ENCODE assay signal across 16 cellular contexts in genomic region chr1:10056599-10056987, GRCh38. TPM values are rescaled to one million over a fixed set of nuclear protein-coding genes. Genes with fewer than 3 reads are reported as not detected.
A peak's percentile ranks its signal among the peaks of the same experiment; 100 is the strongest.
DNase-seq lines count a peak whose midpoint lies in the region; ATAC-seq, FAIRE-seq and TF ChIP-seq lines count a peak whose summit lies in the region.
"Had no signal": no experiment of that assay in that cellular context is flagged by ENCODE, and none has a peak within 500 bp of the region (broad histone marks: within the 10 kb centered on the region; RNA-seq: fewer than 3 reads in every experiment).

No MANE protein-coding gene starts in this region.

- H3K79me2 ChIP-seq in KMS-11 (ENCODE audit: insufficient read depth, low read depth) (peaks cover 63% of the 10 kb centered on the region), GM12878 (ENCODE audit: control insufficient read depth, insufficient read depth, low read length) (peaks cover 3% of the 10 kb centered on the region)

- intact Hi-C loops in CD14-positive monocyte (cut with micrococcal nuclease) (no loop called here), GM12878 (cut with micrococcal nuclease; ENCODE audit: unreplicated experiment) (no loop called here)

- H3K27ac ChIP-seq in KMS-11: peak overlapping the region; percentile 41; the same call in 1 of the 2 replicates
- H3K27ac ChIP-seq in GM12878 (ENCODE audit: control insufficient read depth, insufficient read depth): no peak overlapping the region
- H3K27ac ChIP-seq: cardiac muscle cell had no signal

- peaks cover 0 to 2% (median 0%) of the 10 kb centered on the region in 7 donors for H3K9me3 Mint-ChIP-seq in CD14-positive monocyte
- no peaks in the 10 kb centered on the region for H3K9me3 Mint-ChIP-seq in osteocyte (ENCODE audit: unreplicated experiment)
- H3K9me3 Mint-ChIP-seq: activated naive CD4-positive, alpha-beta T cell treated with anti-CD3 and anti-CD28 coated beads for 36 hours had no signal

- TF ChIP-seq EP300 in GM12878 (IDR thresholded peaks at IDR 0.05; ENCODE audit: borderline replicate concordance in 1 of 2, control insufficient read depth in 1 of 2, low read depth in 2 of 2, low read length in 2 of 2): no peak

- H4K20me1 ChIP-seq in KMS-11 (ENCODE audit: insufficient read depth) (0 out of 2 replicates have a peak, but pooled peaks cover 3% of the 10 kb centered on the region), GM12878 (ENCODE audit: control insufficient read depth, insufficient read depth) (no peaks in the 10 kb centered on the region)

- no peak for TF ChIP-seq POLR2A in GM12878 (IDR thresholded peaks at IDR 0.05; ENCODE audit: low read depth, low read length)

- RAD21 ChIA-PET in GM12878 (lab: Charles Lee; ENCODE audit: unreplicated experiment): no interaction called here

- BruUV-seq in GM12878 (replicated peaks; lab: Mats Ljungman, UMichigan): no TSS peak

- peaks cover 33 to 50% of the 10 kb centered on the region in 2 donors for H3K36me3 Mint-ChIP-seq in CD14-positive monocyte
- peaks cover 7% of the 10 kb centered on the region for H3K36me3 Mint-ChIP-seq in osteocyte (ENCODE audit: unreplicated experiment)

- SMC1A ChIA-PET in GM12878 (lab: Charles Lee; ENCODE audit: uncharacterized antibody, unreplicated experiment): interaction anchor here (0.5 kb wide), 1 partner anchor 160 kb away, joined by 3 read pairs; no protein-coding TSS in a partner anchor

- H3K4me3 ChIP-seq in KMS-11 (IDR thresholded peaks at IDR 0.05; ENCODE audit: insufficient read depth, low read depth, low read length): no peak overlapping the region
- no peak overlapping the region for H3K4me3 ChIP-seq in GM12878
- H3K4me3 ChIP-seq: cardiac muscle cell, prostate gland had no signal

- no peak overlapping the region for H2AFZ ChIP-seq in KMS-11 (ENCODE audit: low read depth)
- H2AFZ ChIP-seq in GM12878 (ENCODE audit: control insufficient read depth, low read depth, low read length): no peak overlapping the region

- peak; percentile 66 for ATAC-seq in GM12878
- ATAC-seq in HG03025 (IDR thresholded peaks at IDR 0.05; ENCODE audit: low FRiP score, unreplicated experiment): no peak
- ATAC-seq in GM19397 (IDR thresholded peaks at IDR 0.05; ENCODE audit: unreplicated experiment): no peak

- H3K27me3 ChIP-seq in KMS-11 (ENCODE audit: insufficient read depth, low read depth): no peaks in the 10 kb centered on the region
- no peaks in the 10 kb centered on the region for H3K27me3 ChIP-seq in GM12878 (replicated peaks in 1 of 2; ENCODE audit: control insufficient read depth in 2 of 2, insufficient read depth in 2 of 2, low read length in 1 of 2)
- H3K27me3 ChIP-seq: cardiac muscle cell had no signal

- H3K4me2 ChIP-seq in KMS-11 (peak overlapping the region; percentile 46), GM12878 (ENCODE audit: control insufficient read depth, insufficient read depth) (no peak overlapping the region)

- peaks cover 29% of the 10 kb centered on the region for H3K4me1 Mint-ChIP-seq in CD14-positive monocyte
- H3K4me1 Mint-ChIP-seq in osteocyte (ENCODE audit: unreplicated experiment): peaks cover 32% of the 10 kb centered on the region

- H3K36me3 ChIP-seq in KMS-11 (ENCODE audit: insufficient read depth) (no peaks in the 10 kb centered on the region), GM12878 (ENCODE audit: control insufficient read depth in 2 of 2, insufficient read depth in 2 of 2, low read length in 1 of 2) (peaks cover 3 to 8% of the 10 kb centered on the region in 2 experiments)
- H3K36me3 ChIP-seq: cardiac muscle cell, prostate gland had no signal

- TF ChIP-seq CTCF in CD14-positive monocyte (IDR thresholded peaks at IDR 0.05) (no peak), KMS-11 (conservative IDR thresholded peaks at IDR 0.05; ENCODE audit: low read depth, low read length) (no peak), GM12878 (IDR thresholded peaks at IDR 0.05 in 2 of 3, conservative IDR thresholded peaks at IDR 0.05 in 1 of 3; ENCODE audit: control insufficient read depth in 2 of 3, extremely low read depth in 1 of 3, insufficient read depth in 1 of 3, low read depth in 3 of 3, low read length in 3 of 3) (no peak), osteocyte (IDR thresholded peaks at IDR 0.05) (no peak)

- H3K4me3 Mint-ChIP-seq in CD14-positive monocyte: no peak overlapping the region
- H3K4me3 Mint-ChIP-seq in osteocyte (ENCODE audit: unreplicated experiment): no peak overlapping the region
- H3K4me3 Mint-ChIP-seq: activated naive CD4-positive, alpha-beta T cell treated with anti-CD3 and anti-CD28 coated beads for 36 hours had no signal

- H3K27me3 Mint-ChIP-seq in CD14-positive monocyte (ENCODE audit: low read depth in 3 of 3) (no peaks in the 10 kb centered on the region), osteocyte (ENCODE audit: unreplicated experiment) (no peaks in the 10 kb centered on the region)

- H3K9me3 ChIP-seq in GM12878 (replicated peaks; ENCODE audit: control insufficient read depth, insufficient read depth, low read length): no peaks in the 10 kb centered on the region
- H3K9me3 ChIP-seq: prostate gland had no signal

- CTCF ChIA-PET in GM12878 (lab: Yijun Ruan, JAX): interaction anchor here (0.9 kb wide), 1 partner anchor 21 kb away, joined by 4 read pairs; no protein-coding TSS in a partner anchor

- H3K27ac Mint-ChIP-seq in CD14-positive monocyte: peak overlapping the region; percentile 49 to 88 (median 79)
- peak overlapping the region; percentile 80 for H3K27ac Mint-ChIP-seq in osteocyte (ENCODE audit: unreplicated experiment)
- H3K27ac Mint-ChIP-seq: activated naive CD4-positive, alpha-beta T cell treated with anti-CD3 and anti-CD28 coated beads for 36 hours had no signal

- H3K4me1 ChIP-seq in KMS-11 (ENCODE audit: low read depth, poor library complexity, severe bottlenecking) (peaks cover 23% of the 10 kb centered on the region), GM12878 (ENCODE audit: control insufficient read depth, insufficient read depth, low read length) (no peaks in the 10 kb centered on the region; the same call in 1 of the 2 replicates)

- in situ Hi-C loops in GM12878 (cut with MboI): no loop called here

- 86% methylated on average over 4 of the region's 4 CpGs for WGBS in GM12878 (ENCODE audit: insufficient coverage, insufficient replicate concordance, low lambda C conversion rate, missing lambda C conversion rate)

- TF ChIP-seq RAD21 in GM12878 (IDR thresholded peaks at IDR 0.05; ENCODE audit: insufficient read depth, low read depth, low read length): no peak

- no peak for DNase-seq in CD14-positive monocyte (ENCODE audit: low spot score)
- DNase-seq in GM12878 (ENCODE audit: low read depth, low spot score): no peak
- no peak for DNase-seq in osteocyte (ENCODE audit: extremely low spot score, unreplicated experiment)
- no peak for DNase-seq in globus pallidus (ENCODE audit: low spot score)
- no peak for DNase-seq in NCI-H2227 (lab: John Stamatoyannopoulos, UW; ENCODE audit: unreplicated experiment)
- DNase-seq: activated naive CD4-positive, alpha-beta T cell treated with anti-CD3 and anti-CD28 coated beads for 36 hours; GF-D8; NCI-H1048; NCI-H82 had no signal

- H3K9ac ChIP-seq in KMS-11 (no peak overlapping the region), GM12878 (ENCODE audit: control insufficient read depth, insufficient read depth, low read length) (no peak overlapping the region)

- POLR2A ChIA-PET in GM12878 (lab: Charles Lee): no interaction called here

- no peak for FAIRE-seq in GM12878 (lab: Jason Lieb, UNC)
- FAIRE-seq: endometrium had no signal

TF ChIP-seq in GM12878, 131 proteins besides CTCF, POLR2A, EP300 and RAD21 (continues in another document):
- peak; percentile 76 for TF ChIP-seq ZNF24 (IDR thresholded peaks at IDR 0.05)
- no peak for TF ChIP-seq ZSCAN29 (IDR thresholded peaks at IDR 0.05)
- no peak for TF ChIP-seq NBN (IDR thresholded peaks at IDR 0.05)
- TF ChIP-seq FOXK2 (IDR thresholded peaks at IDR 0.05): no peak
- no peak for TF ChIP-seq NR2C1 (IDR thresholded peaks at IDR 0.05)
- TF ChIP-seq IKZF1 (conservative IDR thresholded peaks at IDR 0.05): no peak

RNA-seq across cellular contexts. Expression of gene UBE4B, which starts 23.8 kb away (rescaled TPM):
- 1 to 10 TPM; 6.0 to 9.2 TPM for polyA plus RNA-seq in CD14-positive monocyte
- 54.2 and 60.2 TPM in 2 replicates for total RNA-seq in GM12878 (2013; cell fraction: nucleolus; rRNA removed)
- 21.3 and 21.7 TPM in 2 replicates for total RNA-seq in GM12878 (2014; rRNA removed)
- 19.5 and 20.3 TPM in 2 replicates for total RNA-seq in GM12878 (2014; rRNA removed; fragmentation: Illumina TruSeq; extraction: Trizol)
- 29.7 and 32.6 TPM in 2 replicates for total RNA-seq in GM12878 (2021)
- 14.1 TPM for polyA plus RNA-seq in GM12878 (2011; ENCODE audit: low read depth)
- 10.4 and 12.6 TPM in 2 replicates for polyA plus RNA-seq in GM12878 (2011; rRNA removed)
- 11.8 and 16.4 TPM in 2 replicates for polyA plus RNA-seq in GM12878 (2011; cell fraction: cytosol; rRNA removed)
- polyA plus RNA-seq in GM12878 (2011; cell fraction: nucleus; rRNA removed): 16.9 and 25.8 TPM in 2 replicates
- polyA plus RNA-seq in GM12878 (2012): 14.9 and 20.7 TPM in 2 replicates
- polyA plus RNA-seq in GM12878 (2014; fragmentation: Illumina TruSeq; extraction: Trizol): 22.3 and 29.1 TPM in 2 replicates
- 1 to 10 TPM; 2.9 to 7.4 TPM for polyA plus RNA-seq in GM12878 (2014; fragmentation: Nextera tagmentation; extraction: Ambion mirVana)
- polyA plus RNA-seq in GM12878 (2014; rRNA removed): 19.7 and 20.1 TPM in 2 replicates
- polyA plus RNA-seq in GM12878 (2016; fragmentation: Nextera tagmentation; extraction: Ambion mirVana): 10 to 100 TPM; 22.2 to 23.3 TPM
- polyA minus RNA-seq in GM12878 (2011; rRNA and poly(A)+ RNA removed): 20.3 and 20.9 TPM in 2 replicates
- 7.8 and 11.9 TPM in 2 replicates for polyA minus RNA-seq in GM12878 (2011; cell fraction: cytosol; rRNA and poly(A)+ RNA removed)
- polyA minus RNA-seq in GM12878 (2011; cell fraction: nucleus; rRNA and poly(A)+ RNA removed): 10.3 and 15.1 TPM in 2 replicates
- 59.3 and 62.2 TPM in 2 replicates for total RNA-seq in osteocyte

RNA-seq across cellular contexts. Expression of gene RBP7, which starts 59.6 kb away (rescaled TPM):
- polyA plus RNA-seq in CD14-positive monocyte (100 to 1,000 TPM; 306 to 340 TPM), GM12878 (2011; rRNA removed) (not detected in 2 replicates), GM12878 (2014; fragmentation: Illumina TruSeq; extraction: Trizol) (not detected in 2 replicates), GM12878 (2014; fragmentation: Nextera tagmentation; extraction: Ambion mirVana) (not detected), GM12878 (2014; rRNA removed) (0.15 TPM in 1 of 2 replicates, not detected in the other), GM12878 (2016; fragmentation: Nextera tagmentation; extraction: Ambion mirVana) (under 1 TPM in 1 of 2 experiments, not detected in 1; 0.20 TPM)
- not detected in 2 replicates for total RNA-seq in GM12878 (2013; cell fraction: nucleolus; rRNA removed)
- total RNA-seq in GM12878 (2014; rRNA removed) (not detected in 2 replicates), GM12878 (2014; rRNA removed; fragmentation: Illumina TruSeq; extraction: Trizol) (not detected in 2 replicates), GM12878 (2021) (not detected in 2 replicates), osteocyte (not detected in 2 replicates)
- not detected for polyA plus RNA-seq in GM12878 (2011; ENCODE audit: low read depth)
- not detected in 2 replicates for polyA plus RNA-seq in GM12878 (2011; cell fraction: cytosol; rRNA removed)
- not detected in 2 replicates for polyA plus RNA-seq in GM12878 (2011; cell fraction: nucleus; rRNA removed)
- polyA plus RNA-seq in GM12878 (2012): not detected in 2 replicates
- not detected in 2 replicates for polyA minus RNA-seq in GM12878 (2011; rRNA and poly(A)+ RNA removed)
- polyA minus RNA-seq in GM12878 (2011; cell fraction: cytosol; rRNA and poly(A)+ RNA removed): not detected in 2 replicates
- polyA minus RNA-seq in GM12878 (2011; cell fraction: nucleus; rRNA and poly(A)+ RNA removed): not detected in 2 replicates
- total RNA-seq: activated CD8-positive, alpha-beta memory T cell treated with anti-CD3 and anti-CD28 coated beads for 36 hours; activated naive CD4-positive, alpha-beta T cell treated with anti-CD3 and anti-CD28 coated beads for 36 hours had no signal
